Comparison of ENCODE assay signal across 8 cellular contexts in genomic region chr7:4681922-4682620, GRCh38.
DNase-seq lines count a peak whose midpoint lies in the region; ATAC-seq and TF ChIP-seq lines count a peak whose summit lies in the region.

FOXK1 (plus strand) TSS chr7:4682295; CDS start chr7:4682309, 14 bp downstream.

- DNase-seq in 8988T: peak; percentile 80
- peak; percentile 64 for DNase-seq in NCI-H2227 treated with DMSO at 0.1 percent for 48 hours (lab: John Stamatoyannopoulos, UW)
- DNase-seq in activated CD4-positive, alpha-beta T cell treated with anti-CD3 and anti-CD28 coated beads for 4 hours: peak; percentile 79 to 81
- no peak for DNase-seq in coronary artery (ENCODE audit: low spot score)
- DNase-seq in left kidney (ENCODE audit: low read depth, low spot score): peak; percentile 89
- DNase-seq in stimulated activated CD4-positive, alpha-beta T cell treated with anti-CD3 and anti-CD28 coated beads, Interleukin-2, amount 100 ng/mL, for 4 hours (ENCODE audit: low read depth): peak; percentile 76

- peak within 1 kb of the TSS; percentile 95 for H3K27ac ChIP-seq in coronary artery

- no peak for TF ChIP-seq CTCF in coronary artery (IDR thresholded peaks at IDR 0.05)

- ATAC-seq in GM18517 (IDR thresholded peaks at IDR 0.05; ENCODE audit: unreplicated experiment) (peak; percentile 43), HG03025 (IDR thresholded peaks at IDR 0.05; ENCODE audit: low FRiP score, unreplicated experiment) (peak; percentile 58)

- peak within 1 kb of the TSS; percentile 86 for H3K4me3 ChIP-seq in coronary artery
